8 cellular contexts compared by ENCODE assay signal in the genomic region with DNA sequence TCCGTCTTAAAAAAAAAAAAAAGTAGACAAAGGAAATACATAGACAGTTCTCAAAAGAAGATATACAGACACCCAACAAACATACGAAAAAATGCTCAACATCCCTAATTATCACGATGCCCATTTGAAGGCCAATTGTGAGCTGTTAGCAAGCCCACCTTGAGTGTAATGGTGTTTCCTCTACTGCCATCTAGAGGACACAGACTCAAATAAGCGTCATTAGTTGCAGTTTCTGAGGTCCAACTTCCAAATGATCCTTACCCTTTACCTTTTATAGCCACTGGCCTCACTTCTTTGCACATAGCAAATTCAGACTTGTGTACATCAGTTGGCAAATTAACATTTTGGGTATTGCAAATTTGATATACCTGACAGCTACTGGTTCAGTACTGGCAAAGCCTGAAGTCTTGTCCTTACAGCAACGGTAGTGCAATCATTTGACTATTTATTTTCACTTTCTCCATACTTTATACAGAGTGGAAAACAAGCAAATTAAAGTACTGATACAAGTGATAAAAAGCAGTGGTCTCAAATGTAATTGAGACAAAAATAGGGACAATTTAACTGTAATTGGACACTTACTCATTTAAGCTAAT.
DNase-seq lines count a peak whose midpoint lies in the region; ATAC-seq and TF ChIP-seq lines count a peak whose summit lies in the region.

No MANE protein-coding gene starts in this region.

- peaks cover 9% of the 10 kb centered on the region for H3K27me3 Mint-ChIP-seq in mesothelial cell of epicardium (ENCODE audit: low read depth)

- no peak overlapping the region for H3K27ac Mint-ChIP-seq in mesothelial cell of epicardium

- no peaks in the 10 kb centered on the region for H3K4me1 Mint-ChIP-seq in mesothelial cell of epicardium

- ATAC-seq in GM21526 (IDR thresholded peaks at IDR 0.05; ENCODE audit: low FRiP score, unreplicated experiment) = no peak
- ATAC-seq in HG03571 (IDR thresholded peaks at IDR 0.05; ENCODE audit: unreplicated experiment) = no peak

- H3K36me3 Mint-ChIP-seq in mesothelial cell of epicardium = no peaks in the 10 kb centered on the region

- H3K9me3 Mint-ChIP-seq in mesothelial cell of epicardium = no peaks in the 10 kb centered on the region

- DNase-seq in GM10266 (ENCODE audit: extremely low spot score) (peak; percentile 39), LHCN-M2 (ENCODE audit: low read depth) (peak; percentile 1), amniotic epithelial cell (ENCODE audit: low read depth) (peak; percentile 3), mesothelial cell of epicardium (ENCODE audit: low spot score in 2 of 2, unreplicated experiment in 2 of 2) (no peak), amniotic stem cell (lab: John Stamatoyannopoulos, UW) (no peak), putamen (ENCODE audit: low spot score) (no peak)

- peak; percentile 42 for TF ChIP-seq CTCF in GM10266 (IDR thresholded peaks at IDR 0.05; ENCODE audit: control insufficient read depth, insufficient read depth, low read depth, missing control alignments)
- TF ChIP-seq CTCF in mesothelial cell of epicardium (IDR thresholded peaks at IDR 0.05; ENCODE audit: unreplicated experiment) = peak; percentile 13

- H3K4me3 Mint-ChIP-seq in mesothelial cell of epicardium = no peak overlapping the region

Comparison
In these comparisons a context has a peak if more than half of its experiments do, and no peak if none do; other contexts are left out.
1. DNase-seq: peak in GM10266 (single experiment), LHCN-M2 (single experiment) and amniotic epithelial cell (single experiment); none in mesothelial cell of epicardium (0 of 2), amniotic stem cell (single experiment) and putamen (single experiment).